11 cellular contexts compared by ENCODE assay signal in the genomic region with DNA sequence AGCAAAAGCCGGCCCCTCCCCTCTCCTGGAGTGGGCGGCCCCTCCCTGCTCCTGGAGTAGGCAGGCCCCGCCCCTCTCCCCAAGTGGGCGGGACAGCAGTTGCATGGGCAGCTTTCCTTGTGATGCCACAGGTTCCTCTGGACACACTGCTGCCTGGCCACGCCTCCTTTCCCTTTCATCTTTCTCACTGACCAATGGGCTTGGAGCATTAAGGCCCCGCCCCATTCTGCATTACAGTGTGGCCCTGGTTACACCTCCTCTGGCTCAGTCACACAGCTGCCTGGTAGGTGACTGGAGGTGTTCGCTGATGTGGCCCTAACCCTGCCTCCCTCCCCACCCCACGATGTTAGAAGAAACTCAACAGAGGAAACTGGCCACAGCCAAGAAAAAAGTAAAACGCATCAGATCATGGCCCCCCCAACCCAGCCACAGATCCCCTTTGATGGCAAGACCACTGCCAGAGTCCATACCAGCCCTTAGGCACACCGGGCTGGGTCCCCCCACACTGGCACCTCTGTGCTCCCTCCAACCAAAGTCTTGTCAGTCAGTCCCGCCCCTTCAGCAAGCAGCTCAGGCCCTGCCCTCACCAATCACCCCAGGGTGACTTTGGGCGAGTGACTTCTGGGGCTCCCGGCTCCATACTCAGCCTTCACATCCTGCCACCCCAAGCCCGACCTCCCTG.
DNase-seq lines count a peak whose midpoint lies in the region; ATAC-seq and TF ChIP-seq lines count a peak whose summit lies in the region.
"Had no signal": no experiment of that assay in that cellular context is flagged by ENCODE, and none has a peak within 500 bp of the region (broad histone marks: within the 10 kb centered on the region; RNA-seq: fewer than 3 reads in every experiment).

No MANE protein-coding gene starts in this region.

- in situ Hi-C loops in SK-MEL-5 (cut with HindIII; ENCODE audit: low pct_unique_long_range_greater_than_20kb, low sequenced_read_pairs), result no loop called here

- no peaks in the 10 kb centered on the region for H3K4me1 Mint-ChIP-seq in naive thymus-derived CD8-positive, alpha-beta T cell
- H3K4me1 Mint-ChIP-seq: activated CD4-positive, alpha-beta T cell treated with anti-CD3 and anti-CD28 coated beads, Interleukin-2, amount 10 ng/mL, durations not matched to agents 7 days and 5 days had no signal

- no peaks in the 10 kb centered on the region for H3K9me3 Mint-ChIP-seq in naive thymus-derived CD8-positive, alpha-beta T cell
- H3K9me3 Mint-ChIP-seq: activated CD4-positive, alpha-beta T cell treated with anti-CD3 and anti-CD28 coated beads, Interleukin-2, amount 10 ng/mL, durations not matched to agents 7 days and 5 days had no signal

- H3K4me3 Mint-ChIP-seq in naive thymus-derived CD8-positive, alpha-beta T cell, result peak overlapping the region in 1 of 10 donors; percentile 44
- H3K4me3 Mint-ChIP-seq: activated CD4-positive, alpha-beta T cell treated with anti-CD3 and anti-CD28 coated beads, Interleukin-2, amount 10 ng/mL, durations not matched to agents 7 days and 5 days had no signal

- DNase-seq in NCI-H748 (lab: John Stamatoyannopoulos, UW; ENCODE audit: unreplicated experiment) (peak; percentile 23), NCI-H748 treated with DMSO at 0.1 percent for 48 hours (lab: John Stamatoyannopoulos, UW) (no peak), HEK293T (ENCODE audit: extremely low spot score) (peak; percentile 83), SK-MEL-5 (ENCODE audit: low read depth, low spot score) (peak; percentile 74), islet precursor cell (peak; percentile 73), NCI-H187 treated with DMSO at 0.1 percent for 48 hours (lab: John Stamatoyannopoulos, UW) (no peak)
- DNase-seq in naive thymus-derived CD8-positive, alpha-beta T cell, result no peak
- DNase-seq: activated CD4-positive, alpha-beta T cell treated with anti-CD3 and anti-CD28 coated beads, Interleukin-2, amount 10 ng/mL, durations not matched to agents 7 days and 5 days; hypothalamus; NCI-H1694 had no signal

- no peak for ATAC-seq in naive thymus-derived CD8-positive, alpha-beta T cell
- no peak for ATAC-seq in GM21515 (IDR thresholded peaks at IDR 0.05; ENCODE audit: unreplicated experiment)

- H3K27me3 Mint-ChIP-seq in naive thymus-derived CD8-positive, alpha-beta T cell, result peaks cover 0 to 3% (median 0%) of the 10 kb centered on the region in 5 donors

- CTCF ChIA-PET in HEK293T (lab: Yijun Ruan, JAX), result interaction anchor here (0.5 to 1.5 kb wide), 3 partner anchors 12 to 157 kb away, joined by 3 to 5 read pairs (median 4); no protein-coding TSS in a partner anchor

- H3K27ac Mint-ChIP-seq in naive thymus-derived CD8-positive, alpha-beta T cell, result peak overlapping the region in 1 of 10 donors; percentile 89
- H3K27ac Mint-ChIP-seq: activated CD4-positive, alpha-beta T cell treated with anti-CD3 and anti-CD28 coated beads, Interleukin-2, amount 10 ng/mL, durations not matched to agents 7 days and 5 days had no signal

- H3K36me3 Mint-ChIP-seq in naive thymus-derived CD8-positive, alpha-beta T cell, result peaks cover 0 to 1% (median 0%) of the 10 kb centered on the region in 3 donors

- POLR2A ChIA-PET in HEK293T (lab: Yijun Ruan, JAX), result interaction anchor here (0.7 to 1.3 kb wide), 2 partner anchors 187 to 428 kb away, joined by 3 to 5 read pairs; a partner anchor contains a TSS
- POLR2A ChIA-PET in naive thymus-derived CD8-positive, alpha-beta T cell (lab: Charles Lee), result no interaction called here

TF ChIP-seq in HEK293T, 16 proteins besides CTCF, POLR2A, EP300 and RAD21:
- TF ChIP-seq FOXK2 (IDR thresholded peaks at IDR 0.05), result no peak
- no peak for TF ChIP-seq ELF4 (IDR thresholded peaks at IDR 0.05)
- no peak for TF ChIP-seq FOXA1 (IDR thresholded peaks at IDR 0.05)
- TF ChIP-seq FOXM1 (IDR thresholded peaks at IDR 0.05; ENCODE audit: borderline replicate concordance), result no peak
- no peak for TF ChIP-seq ZNF384 (IDR thresholded peaks at IDR 0.05)
- no peak for TF ChIP-seq HDGF (IDR thresholded peaks at IDR 0.05; ENCODE audit: borderline replicate concordance)
- TF ChIP-seq BHLHE40 (IDR thresholded peaks at IDR 0.05; ENCODE audit: borderline replicate concordance), result no peak
- no peak for TF ChIP-seq LEF1 (IDR thresholded peaks at IDR 0.05; ENCODE audit: borderline replicate concordance)
- TF ChIP-seq SP1 (IDR thresholded peaks at IDR 0.05), result no peak
- no peak for TF ChIP-seq SUZ12 (IDR thresholded peaks at IDR 0.05)
- TF ChIP-seq CTBP1 (IDR thresholded peaks at IDR 0.05; ENCODE audit: borderline replicate concordance), result no peak

Comparison
In these comparisons a context has a peak if more than half of its experiments do, and no peak if none do; other contexts are left out.
1. DNase-seq: peak in NCI-H748 (single experiment), HEK293T (single experiment), SK-MEL-5 (single experiment) and islet precursor cell (single experiment); none in NCI-H748 treated with DMSO at 0.1 percent for 48 hours (single experiment), naive thymus-derived CD8-positive, alpha-beta T cell (0 of 10) and NCI-H187 treated with DMSO at 0.1 percent for 48 hours (single experiment).